Comparison of ENCODE assay signal across 22 cellular contexts in genomic region chr1:181396811-181397210, GRCh38.
"Had no signal": no experiment of that assay in that cellular context is flagged by ENCODE, and none has a peak within 500 bp of the region (broad histone marks: within the 10 kb centered on the region; RNA-seq: fewer than 3 reads in every experiment).

No MANE protein-coding gene starts in this region.

- H3K27ac ChIP-seq: hepatocyte, left ventricle myocardium inferior, lower lobe of right lung, neural progenitor cell, ovary, right atrium auricular region, sigmoid colon, tibial artery, upper lobe of left lung, uterus had no signal

- H3K36me3 Mint-ChIP-seq: memory B cell; mesothelial cell of epicardium; natural killer cell treated with Interleukin-12 subunit alpha and Interleukin-12 subunit beta and Interleukin-15 and Interleukin-18, amount 100 ng/mL, for 72 hours; neural progenitor cell had no signal

- H3K4me1 Mint-ChIP-seq: memory B cell had no signal

- ATAC-seq: left cardiac atrium had no signal

- H3K4me3 ChIP-seq: hepatocyte, left ventricle myocardium inferior, lower lobe of right lung, neural progenitor cell, ovary, right atrium auricular region, sigmoid colon, skin epidermis, tibial artery, upper lobe of left lung, uterus had no signal

- DNase-seq: dermis blood vessel endothelial cell, foreskin melanocyte, head of caudate nucleus, kidney, left cardiac atrium, left ventricle myocardium inferior, lower lobe of right lung, nucleus accumbens, ovary, sigmoid colon, tibial artery, uterus had no signal

- H3K79me2 ChIP-seq: hepatocyte had no signal

- H3K27me3 Mint-ChIP-seq: stimulated activated naive CD8-positive, alpha-beta T cell treated with anti-CD3 and anti-CD28 coated beads, Interleukin-15, Interleukin-2, amounts not matched to agents 100 ng/mL and 50 ng/mL, for 24 hours had no signal

- H3K27me3 ChIP-seq: neural progenitor cell, ovary, right atrium auricular region, upper lobe of left lung, uterus had no signal

- H3K9me3 ChIP-seq: left ventricle myocardium inferior, lower lobe of right lung, ovary, right atrium auricular region, sigmoid colon, tibial artery, upper lobe of left lung, uterus had no signal

- H3K4me2 ChIP-seq: hepatocyte, neural progenitor cell had no signal

- H3K9ac ChIP-seq: neural progenitor cell had no signal

- H3K36me3 ChIP-seq: left ventricle myocardium inferior, lower lobe of right lung, neural progenitor cell, ovary, right atrium auricular region, sigmoid colon, tibial artery, upper lobe of left lung, uterus had no signal

- H3K9me3 Mint-ChIP-seq: memory B cell; mesothelial cell of epicardium; natural killer cell treated with Interleukin-12 subunit alpha and Interleukin-12 subunit beta and Interleukin-15 and Interleukin-18, amount 100 ng/mL, for 72 hours; neural progenitor cell; stimulated activated effector memory CD8-positive, alpha-beta T cell treated with anti-CD3 and anti-CD28 coated beads, Interleukin-12 subunit alpha, Interleukin-12 subunit beta, amount 100 ng/mL, for 72 hours; stimulated activated naive CD8-positive, alpha-beta T cell treated with anti-CD3 and anti-CD28 coated beads, Interleukin-15, Interleukin-2, amounts not matched to agents 100 ng/mL and 50 ng/mL, for 24 hours had no signal

- H3K27ac Mint-ChIP-seq: memory B cell; mesothelial cell of epicardium; natural killer cell treated with Interleukin-12 subunit alpha and Interleukin-12 subunit beta and Interleukin-15 and Interleukin-18, amount 100 ng/mL, for 72 hours; neural progenitor cell; stimulated activated effector memory CD8-positive, alpha-beta T cell treated with anti-CD3 and anti-CD28 coated beads, Interleukin-12 subunit alpha, Interleukin-12 subunit beta, amount 100 ng/mL, for 72 hours; stimulated activated naive CD8-positive, alpha-beta T cell treated with anti-CD3 and anti-CD28 coated beads, Interleukin-15, Interleukin-2, amounts not matched to agents 100 ng/mL and 50 ng/mL, for 24 hours had no signal

- H3K4me1 ChIP-seq: left ventricle myocardium inferior, lower lobe of right lung, neural progenitor cell, right atrium auricular region, sigmoid colon, tibial artery, upper lobe of left lung, uterus had no signal

- H3K4me3 Mint-ChIP-seq: memory B cell; mesothelial cell of epicardium; natural killer cell treated with Interleukin-12 subunit alpha and Interleukin-12 subunit beta and Interleukin-15 and Interleukin-18, amount 100 ng/mL, for 72 hours; neural progenitor cell; stimulated activated effector memory CD8-positive, alpha-beta T cell treated with anti-CD3 and anti-CD28 coated beads, Interleukin-12 subunit alpha, Interleukin-12 subunit beta, amount 100 ng/mL, for 72 hours; stimulated activated naive CD8-positive, alpha-beta T cell treated with anti-CD3 and anti-CD28 coated beads, Interleukin-15, Interleukin-2, amounts not matched to agents 100 ng/mL and 50 ng/mL, for 24 hours had no signal

- H2AFZ ChIP-seq: hepatocyte, neural progenitor cell had no signal
